ENCODE assay signal across 23 cellular contexts in genomic region chr18:54052259-54052658, GRCh38.
DNase-seq lines count a peak whose midpoint lies in the region; FAIRE-seq and TF ChIP-seq lines count a peak whose summit lies in the region.
"Had no signal": no experiment of that assay in that cellular context is flagged by ENCODE, and none has a peak within 500 bp of the region (broad histone marks: within the 10 kb centered on the region; RNA-seq: fewer than 3 reads in every experiment).

No MANE protein-coding gene starts in this region.

- H3K4me1 ChIP-seq in keratinocyte (ENCODE audit: control insufficient read depth, extremely low read depth, insufficient read depth, low read length): no peaks in the 10 kb centered on the region
- H3K4me1 ChIP-seq in GM23248 (ENCODE audit: insufficient read depth): no peaks in the 10 kb centered on the region
- H3K4me1 ChIP-seq: BE2C, BLaER1 had no signal

- in situ Hi-C loops in GM23248 (cut with MboI): loop anchor here (10.0 kb wide), 1 partner anchor 63 kb away; no protein-coding TSS in a partner anchor

- H3K9me3 ChIP-seq in keratinocyte (ENCODE audit: control insufficient read depth, low read depth, low read length) (no peaks in the 10 kb centered on the region), neural cell (ENCODE audit: low read length) (no peaks in the 10 kb centered on the region), GM23248 (ENCODE audit: low read depth) (no peaks in the 10 kb centered on the region)
- H3K9me3 ChIP-seq: BE2C, BLaER1 had no signal

- no peak for TF ChIP-seq RAD21 in neural cell (conservative IDR thresholded peaks at IDR 0.05)

- DNase-seq in LHCN-M2 (ENCODE audit: low read depth) (peak; percentile 18), epithelial cell of prostate (ENCODE audit: low read depth, low spot score) (peak; percentile 14), keratinocyte (ENCODE audit: low read depth, low spot score) (peak; percentile 2), GM23248 (no peak), NCI-H446 treated with DMSO at 0.1 percent for 48 hours (lab: John Stamatoyannopoulos, UW) (no peak), progenitor cell of endocrine pancreas (ENCODE audit: low spot score, unreplicated experiment) (no peak)
- DNase-seq in effector CD4-positive, alpha-beta T cell: no peak
- DNase-seq: 8988T; ACHN; BE2C; C1 segment of cervical spinal cord; CD4-positive, alpha-beta memory T cell; CD4-positive, CD25-positive, alpha-beta regulatory T cell; CD8-positive, alpha-beta memory T cell; COR-L47; DMS79 treated with DMSO at 0.1 percent for 48 hours had no signal

- H3K4me3 ChIP-seq in keratinocyte (ENCODE audit: control insufficient read depth in 2 of 3, extremely low read depth in 1 of 3, insufficient read depth in 2 of 3, low read depth in 1 of 3, low read length in 3 of 3) (no peak overlapping the region), neural cell (ENCODE audit: low read length) (no peak overlapping the region), GM23248 (no peak overlapping the region)
- H3K4me3 ChIP-seq: BLaER1 had no signal

- dilution Hi-C loops in keratinocyte (cut with MboI; ENCODE audit: extremely low pct_ligation_motif_present, low sequenced_read_pairs): no loop called here

- no peaks in the 10 kb centered on the region for H3K36me3 ChIP-seq in keratinocyte (ENCODE audit: control insufficient read depth in 2 of 2, extremely low read depth in 1 of 2, insufficient read depth in 2 of 2, low read length in 2 of 2)
- no peaks in the 10 kb centered on the region for H3K36me3 ChIP-seq in neural cell (ENCODE audit: insufficient read depth, low read length)
- no peaks in the 10 kb centered on the region for H3K36me3 ChIP-seq in GM23248 (ENCODE audit: low read depth)
- H3K36me3 ChIP-seq: BE2C, BLaER1 had no signal

- no peaks in the 10 kb centered on the region for H3F3A ChIP-seq in neural cell (ENCODE audit: insufficient read depth, low read length, poor library complexity, severe bottlenecking)
- H3F3A ChIP-seq in GM23248 (ENCODE audit: insufficient read depth): no peaks in the 10 kb centered on the region

- no peaks in the 10 kb centered on the region for H3K4me1 Mint-ChIP-seq in progenitor cell of endocrine pancreas (ENCODE audit: low read depth)
- H3K4me1 Mint-ChIP-seq: CD4-positive, alpha-beta memory T cell; CD4-positive, CD25-positive, alpha-beta regulatory T cell had no signal

- no peaks in the 10 kb centered on the region for H3K9me1 ChIP-seq in keratinocyte (ENCODE audit: control insufficient read depth, extremely low read depth, insufficient read depth, low read length)

- no peak overlapping the region for H2AFZ ChIP-seq in keratinocyte (ENCODE audit: control insufficient read depth, low read length)
- no peak overlapping the region for H2AFZ ChIP-seq in neural cell (ENCODE audit: low read depth, low read length)
- H2AFZ ChIP-seq in GM23248: no peak overlapping the region

- no peaks in the 10 kb centered on the region for H3K36me3 Mint-ChIP-seq in progenitor cell of endocrine pancreas (ENCODE audit: insufficient read depth)
- H3K36me3 Mint-ChIP-seq: CD14-positive monocyte; CD4-positive, alpha-beta memory T cell; CD4-positive, CD25-positive, alpha-beta regulatory T cell; CD8-positive, alpha-beta memory T cell had no signal

- H3K79me2 ChIP-seq in keratinocyte (ENCODE audit: control insufficient read depth, insufficient read depth, low read length) (no peaks in the 10 kb centered on the region), neural cell (replicated peaks; ENCODE audit: insufficient read depth, low read length) (no peaks in the 10 kb centered on the region), GM23248 (ENCODE audit: insufficient read depth) (no peaks in the 10 kb centered on the region)

- H3K27ac ChIP-seq in epithelial cell of prostate (no peak overlapping the region), keratinocyte (ENCODE audit: control insufficient read depth, insufficient read depth, low read length) (no peak overlapping the region), neural cell (ENCODE audit: low read length) (no peak overlapping the region), GM23248 (no peak overlapping the region)
- H3K27ac ChIP-seq: BLaER1 had no signal

- TF ChIP-seq CTCF in keratinocyte (optimal IDR thresholded peaks at IDR 0.05 in 1 of 3, IDR thresholded peaks at IDR 0.05 in 1 of 3, conservative IDR thresholded peaks at IDR 0.05 in 1 of 3; ENCODE audit: extremely low read depth in 1 of 3, insufficient read depth in 2 of 3, low read length in 3 of 3) (no peak), neural cell (IDR thresholded peaks at IDR 0.05; ENCODE audit: poor library complexity, severe bottlenecking) (no peak), progenitor cell of endocrine pancreas (IDR thresholded peaks at IDR 0.05; ENCODE audit: unreplicated experiment) (no peak)

- H3K9me3 Mint-ChIP-seq in progenitor cell of endocrine pancreas (ENCODE audit: low read depth): no peaks in the 10 kb centered on the region
- H3K9me3 Mint-ChIP-seq: CD8-positive, alpha-beta memory T cell had no signal

- H3K4me2 ChIP-seq in keratinocyte (ENCODE audit: control insufficient read depth, extremely low read depth, insufficient read depth, low read depth, low read length) (no peak overlapping the region), neural cell (ENCODE audit: low read length) (no peak overlapping the region), GM23248 (ENCODE audit: unreplicated experiment) (no peak overlapping the region)
- H3K4me2 ChIP-seq: BLaER1 had no signal

- no peaks in the 10 kb centered on the region for H3K27me3 Mint-ChIP-seq in progenitor cell of endocrine pancreas

- H3K9me2 ChIP-seq in neural cell (ENCODE audit: insufficient read depth, low read length): no peaks in the 10 kb centered on the region
- no peaks in the 10 kb centered on the region for H3K9me2 ChIP-seq in GM23248 (ENCODE audit: insufficient read depth)

- H3K9ac ChIP-seq in keratinocyte (ENCODE audit: control insufficient read depth, extremely low read depth, insufficient read depth, low read length) (no peak overlapping the region), neural cell (ENCODE audit: low read length) (no peak overlapping the region), GM23248 (no peak overlapping the region)
- H3K9ac ChIP-seq: BLaER1 had no signal

- H4K20me1 ChIP-seq in keratinocyte (ENCODE audit: control insufficient read depth, extremely low read depth, insufficient read depth, low read length) (no peaks in the 10 kb centered on the region), neural cell (ENCODE audit: insufficient read depth) (no peaks in the 10 kb centered on the region), GM23248 (ENCODE audit: insufficient read depth) (no peaks in the 10 kb centered on the region)
- H4K20me1 ChIP-seq: BLaER1 had no signal

- FAIRE-seq in keratinocyte (lab: Jason Lieb, UNC): peak; percentile 55
- FAIRE-seq: A204.1, G401.6, GM12891, GM19239 had no signal

- no peak overlapping the region for H3K4me3 Mint-ChIP-seq in progenitor cell of endocrine pancreas (ENCODE audit: low read depth)
- H3K4me3 Mint-ChIP-seq: CD14-positive monocyte; CD4-positive, alpha-beta memory T cell; CD4-positive, CD25-positive, alpha-beta regulatory T cell; CD8-positive, alpha-beta memory T cell had no signal

- no peak overlapping the region for H3K27ac Mint-ChIP-seq in progenitor cell of endocrine pancreas
- H3K27ac Mint-ChIP-seq: CD14-positive monocyte; CD4-positive, alpha-beta memory T cell; CD4-positive, CD25-positive, alpha-beta regulatory T cell; CD8-positive, alpha-beta memory T cell had no signal

- TF ChIP-seq EP300 in neural cell (conservative IDR thresholded peaks at IDR 0.05; ENCODE audit: poor library complexity, severe bottlenecking): peak; percentile 44

- H3K27me3 ChIP-seq in keratinocyte (ENCODE audit: control insufficient read depth, extremely low read depth, insufficient read depth, low read length) (no peaks in the 10 kb centered on the region), neural cell (ENCODE audit: insufficient read depth, low read depth, low read length) (no peaks in the 10 kb centered on the region), GM23248 (replicated peaks; ENCODE audit: insufficient read depth) (no peaks in the 10 kb centered on the region)
- H3K27me3 ChIP-seq: BE2C, BLaER1 had no signal

TF ChIP-seq in neural cell, 6 proteins besides CTCF, POLR2A, EP300 and RAD21:
- TF ChIP-seq SMC3 (conservative IDR thresholded peaks at IDR 0.05; ENCODE audit: poor library complexity) (no peak), POLR2AphosphoS5 (IDR thresholded peaks at IDR 0.05) (no peak), EZH2 (IDR thresholded peaks at IDR 0.05; ENCODE audit: borderline replicate concordance, insufficient read depth, low read length, poor library complexity, severe bottlenecking) (no peak), MXI1 (conservative IDR thresholded peaks at IDR 0.05; ENCODE audit: poor library complexity, severe bottlenecking) (no peak), TAF1 (IDR thresholded peaks at IDR 0.05; ENCODE audit: low read depth) (no peak)
- TF ChIP-seq, protein P1, sequence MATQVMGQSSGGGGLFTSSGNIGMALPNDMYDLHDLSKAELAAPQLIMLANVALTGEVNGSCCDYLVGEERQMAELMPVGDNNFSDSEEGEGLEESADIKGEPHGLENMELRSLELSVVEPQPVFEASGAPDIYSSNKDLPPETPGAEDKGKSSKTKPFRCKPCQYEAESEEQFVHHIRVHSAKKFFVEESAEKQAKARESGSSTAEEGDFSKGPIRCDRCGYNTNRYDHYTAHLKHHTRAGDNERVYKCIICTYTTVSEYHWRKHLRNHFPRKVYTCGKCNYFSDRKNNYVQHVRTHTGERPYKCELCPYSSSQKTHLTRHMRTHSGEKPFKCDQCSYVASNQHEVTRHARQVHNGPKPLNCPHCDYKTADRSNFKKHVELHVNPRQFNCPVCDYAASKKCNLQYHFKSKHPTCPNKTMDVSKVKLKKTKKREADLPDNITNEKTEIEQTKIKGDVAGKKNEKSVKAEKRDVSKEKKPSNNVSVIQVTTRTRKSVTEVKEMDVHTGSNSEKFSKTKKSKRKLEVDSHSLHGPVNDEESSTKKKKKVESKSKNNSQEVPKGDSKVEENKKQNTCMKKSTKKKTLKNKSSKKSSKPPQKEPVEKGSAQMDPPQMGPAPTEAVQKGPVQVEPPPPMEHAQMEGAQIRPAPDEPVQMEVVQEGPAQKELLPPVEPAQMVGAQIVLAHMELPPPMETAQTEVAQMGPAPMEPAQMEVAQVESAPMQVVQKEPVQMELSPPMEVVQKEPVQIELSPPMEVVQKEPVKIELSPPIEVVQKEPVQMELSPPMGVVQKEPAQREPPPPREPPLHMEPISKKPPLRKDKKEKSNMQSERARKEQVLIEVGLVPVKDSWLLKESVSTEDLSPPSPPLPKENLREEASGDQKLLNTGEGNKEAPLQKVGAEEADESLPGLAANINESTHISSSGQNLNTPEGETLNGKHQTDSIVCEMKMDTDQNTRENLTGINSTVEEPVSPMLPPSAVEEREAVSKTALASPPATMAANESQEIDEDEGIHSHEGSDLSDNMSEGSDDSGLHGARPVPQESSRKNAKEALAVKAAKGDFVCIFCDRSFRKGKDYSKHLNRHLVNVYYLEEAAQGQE (IDR thresholded peaks at IDR 0.05; ENCODE audit: borderline replicate concordance): no peak
TF ChIP-seq in neural cell: peak in this region for 0.

Comparison
In these comparisons a context has a peak if more than half of its experiments do, and no peak if none do; other contexts are left out.
1. DNase-seq: peak in LHCN-M2 (single experiment), epithelial cell of prostate (single experiment) and keratinocyte (single experiment); none in GM23248 (single experiment), effector CD4-positive, alpha-beta T cell (single experiment), NCI-H446 treated with DMSO at 0.1 percent for 48 hours (single experiment) and progenitor cell of endocrine pancreas (single experiment).